Comparison of ENCODE assay signal across 7 cellular contexts in genomic region chr13:23433171-23434153, GRCh38. TPM values are rescaled to one million over a fixed set of nuclear protein-coding genes. Genes with fewer than 3 reads are reported as not detected.
A peak's percentile ranks its signal among the peaks of the same experiment; 100 is the strongest.
DNase-seq lines count a peak whose midpoint lies in the region; FAIRE-seq and TF ChIP-seq lines count a peak whose summit lies in the region.

A gene with protein sequence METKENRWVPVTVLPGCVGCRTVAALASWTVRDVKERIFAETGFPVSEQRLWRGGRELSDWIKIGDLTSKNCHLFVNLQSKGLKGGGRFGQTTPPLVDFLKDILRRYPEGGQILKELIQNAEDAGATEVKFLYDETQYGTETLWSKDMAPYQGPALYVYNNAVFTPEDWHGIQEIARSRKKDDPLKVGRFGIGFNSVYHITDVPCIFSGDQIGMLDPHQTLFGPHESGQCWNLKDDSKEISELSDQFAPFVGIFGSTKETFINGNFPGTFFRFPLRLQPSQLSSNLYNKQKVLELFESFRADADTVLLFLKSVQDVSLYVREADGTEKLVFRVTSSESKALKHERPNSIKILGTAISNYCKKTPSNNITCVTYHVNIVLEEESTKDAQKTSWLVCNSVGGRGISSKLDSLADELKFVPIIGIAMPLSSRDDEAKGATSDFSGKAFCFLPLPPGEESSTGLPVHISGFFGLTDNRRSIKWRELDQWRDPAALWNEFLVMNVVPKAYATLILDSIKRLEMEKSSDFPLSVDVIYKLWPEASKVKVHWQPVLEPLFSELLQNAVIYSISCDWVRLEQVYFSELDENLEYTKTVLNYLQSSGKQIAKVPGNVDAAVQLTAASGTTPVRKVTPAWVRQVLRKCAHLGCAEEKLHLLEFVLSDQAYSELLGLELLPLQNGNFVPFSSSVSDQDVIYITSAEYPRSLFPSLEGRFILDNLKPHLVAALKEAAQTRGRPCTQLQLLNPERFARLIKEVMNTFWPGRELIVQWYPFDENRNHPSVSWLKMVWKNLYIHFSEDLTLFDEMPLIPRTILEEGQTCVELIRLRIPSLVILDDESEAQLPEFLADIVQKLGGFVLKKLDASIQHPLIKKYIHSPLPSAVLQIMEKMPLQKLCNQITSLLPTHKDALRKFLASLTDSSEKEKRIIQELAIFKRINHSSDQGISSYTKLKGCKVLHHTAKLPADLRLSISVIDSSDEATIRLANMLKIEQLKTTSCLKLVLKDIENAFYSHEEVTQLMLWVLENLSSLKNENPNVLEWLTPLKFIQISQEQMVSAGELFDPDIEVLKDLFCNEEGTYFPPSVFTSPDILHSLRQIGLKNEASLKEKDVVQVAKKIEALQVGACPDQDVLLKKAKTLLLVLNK (N-terminal part only) (minus strand): TSS chr13:23433702. CDS start chr13:23411239, 22,463 bp downstream.

- H3K36me3 ChIP-seq in keratinocyte (ENCODE audit: control insufficient read depth in 2 of 2, extremely low read depth in 1 of 2, insufficient read depth in 2 of 2, low read length in 2 of 2) (no peaks in the 10 kb centered on the region), spleen (no peaks in the 10 kb centered on the region)

- FAIRE-seq in keratinocyte (lab: Jason Lieb, UNC) = no peak

- no peaks in the 10 kb centered on the region for H3K9me1 ChIP-seq in keratinocyte (ENCODE audit: control insufficient read depth, extremely low read depth, insufficient read depth, low read length)

- DNase-seq in H4 (ENCODE audit: low spot score) (no peak), NCI-H524 treated with DMSO at 0.1 percent for 48 hours (lab: John Stamatoyannopoulos, UW) (peak; percentile 67), keratinocyte (ENCODE audit: low read depth, low spot score) (no peak), spleen (no peak)
- DNase-seq in activated T-cell treated with anti-CD3 and anti-CD28 coated beads, Interleukin-2, amount 50 U/mL, for 48 hours = no peak
- no peak for DNase-seq in activated CD4-positive, alpha-beta T cell treated with anti-CD3 and anti-CD28 coated beads for 4 hours

- H2AFZ ChIP-seq in keratinocyte (ENCODE audit: control insufficient read depth, low read length) = no peak within 1 kb of the TSS

- dilution Hi-C loops in keratinocyte (cut with MboI; ENCODE audit: extremely low pct_ligation_motif_present, low sequenced_read_pairs) = no loop called here

- H3K4me1 ChIP-seq in keratinocyte (ENCODE audit: control insufficient read depth, extremely low read depth, insufficient read depth, low read length) = no peaks in the 10 kb centered on the region
- peaks cover 0 to 17% (median 7%) of the 10 kb centered on the region in 6 donors for H3K4me1 ChIP-seq in spleen

- H3K27ac ChIP-seq in cingulate gyrus (ENCODE audit: low read depth, low read length) (peak within 1 kb of the TSS; percentile 19), keratinocyte (ENCODE audit: control insufficient read depth, insufficient read depth, low read length) (no peak within 1 kb of the TSS), spleen (peak within 1 kb of the TSS in 3 of 8 donors; percentile 10 to 43 (median 23))

- no peak for TF ChIP-seq POLR2A in spleen (IDR thresholded peaks at IDR 0.05)

- H3K4me3 ChIP-seq in keratinocyte (ENCODE audit: control insufficient read depth in 2 of 3, extremely low read depth in 1 of 3, insufficient read depth in 2 of 3, low read depth in 1 of 3, low read length in 3 of 3) (no peak within 1 kb of the TSS), spleen (peak within 1 kb of the TSS; percentile 27 to 68 (median 40))

- H3K27me3 ChIP-seq in keratinocyte (ENCODE audit: control insufficient read depth, extremely low read depth, insufficient read depth, low read length) = peaks cover 9% of the 10 kb centered on the region
- H3K27me3 ChIP-seq in spleen (replicated peaks in 1 of 7) = peaks cover 0 to 24% (median 0%) of the 10 kb centered on the region in 7 donors

- intact Hi-C loops in spleen (cut with DNase I; ENCODE audit: low total_unique reads) = no loop called here

- 7 to 13% (median 9%) methylated on average over 21 to 26 of the region's 26 CpGs for WGBS in spleen, 5 donors

- H3K79me2 ChIP-seq in keratinocyte (ENCODE audit: control insufficient read depth, insufficient read depth, low read length) = no peaks in the 10 kb centered on the region

- H4K20me1 ChIP-seq in keratinocyte (ENCODE audit: control insufficient read depth, extremely low read depth, insufficient read depth, low read length) = no peaks in the 10 kb centered on the region

- no peak within 1 kb of the TSS for H3K9ac ChIP-seq in keratinocyte (ENCODE audit: control insufficient read depth, extremely low read depth, insufficient read depth, low read length)

- H3K9me3 ChIP-seq in keratinocyte (ENCODE audit: control insufficient read depth, low read depth, low read length) (no peaks in the 10 kb centered on the region), spleen (no peaks in the 10 kb centered on the region)

- no peak within 1 kb of the TSS for H3K4me2 ChIP-seq in keratinocyte (ENCODE audit: control insufficient read depth, extremely low read depth, insufficient read depth, low read depth, low read length)

- TF ChIP-seq CTCF in keratinocyte (optimal IDR thresholded peaks at IDR 0.05 in 1 of 3, IDR thresholded peaks at IDR 0.05 in 1 of 3, conservative IDR thresholded peaks at IDR 0.05 in 1 of 3; ENCODE audit: extremely low read depth in 1 of 3, insufficient read depth in 2 of 3, low read length in 3 of 3) (no peak), spleen (IDR thresholded peaks at IDR 0.05 in 8 of 11, conservative IDR thresholded peaks at IDR 0.05 in 3 of 11) (no peak)

RNA-seq across cellular contexts. Expression of the gene that starts here (rescaled TPM):
- 9.6 and 14.2 TPM in 2 replicates for total RNA-seq in H4 (2014; rRNA removed; shearing (Covaris generic))
- 7.8 to 13.5 TPM (median 11.2 TPM) in 3 replicates for polyA plus RNA-seq in keratinocyte
- polyA plus RNA-seq in keratinocyte (2011; ENCODE audit: low read depth) = 3.7 TPM
- polyA plus RNA-seq in keratinocyte (2011; cell fraction: cytosol; rRNA removed) = 3.8 and 6.8 TPM in 2 replicates
- polyA plus RNA-seq in keratinocyte (2011; cell fraction: nucleus; rRNA removed) = 15.3 and 22.9 TPM in 2 replicates
- 3.2 and 10.5 TPM in 2 replicates for polyA plus RNA-seq in keratinocyte (2012; ENCODE audit: low replicate concordance)
- 43.4 to 82.7 TPM (median 61.2 TPM) in 3 replicates for polyA minus RNA-seq in keratinocyte
- 22.1 TPM for polyA minus RNA-seq in keratinocyte (2011; cell fraction: cytosol; rRNA and poly(A)+ RNA removed)
- polyA minus RNA-seq in keratinocyte (2011; cell fraction: nucleus; rRNA and poly(A)+ RNA removed) = 60.2 and 89.0 TPM in 2 replicates
- total RNA-seq in spleen = 10 to 100 TPM; 18.6 to 34.4 (median 26.9) TPM
- 1 to 10 TPM; 4.6 to 6.6 (median 6.4) TPM for polyA plus RNA-seq in spleen

Comparison
In these comparisons a context has a peak if more than half of its experiments do, and no peak if none do; other contexts are left out.
1. H3K4me3 ChIP-seq: peak in spleen (8 of 8); none in keratinocyte (0 of 3).